24 cellular contexts compared by ENCODE assay signal in the genomic region with DNA sequence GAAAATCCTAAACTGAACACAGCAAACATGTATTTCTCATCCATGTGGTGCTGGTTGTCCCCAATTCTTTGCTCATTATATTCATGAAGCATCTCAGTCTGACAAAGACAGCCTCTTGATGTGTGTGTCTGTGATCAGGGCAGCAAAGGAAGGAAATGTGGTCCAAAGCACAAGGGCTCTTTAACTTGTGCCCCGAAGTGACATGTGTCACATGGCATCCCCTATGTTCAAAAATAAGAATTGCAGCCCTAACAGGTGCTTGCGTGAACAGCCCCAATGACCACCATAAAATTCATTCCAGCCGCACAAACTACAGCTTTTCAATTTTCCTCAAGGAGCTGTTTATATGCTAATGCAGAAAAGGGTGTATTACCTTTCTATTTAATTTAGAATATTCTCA.
"Had no signal": no experiment of that assay in that cellular context is flagged by ENCODE, and none has a peak within 500 bp of the region (broad histone marks: within the 10 kb centered on the region; RNA-seq: fewer than 3 reads in every experiment).

No MANE protein-coding gene starts in this region.

- H3K4me2 ChIP-seq: smooth muscle cell had no signal

- H3K4me1 ChIP-seq: left ventricle myocardium inferior, right atrium auricular region, right lobe of liver, stomach, testis, thyroid gland, transverse colon, upper lobe of left lung, vagina had no signal

- H3K27me3 ChIP-seq: right atrium auricular region, right lobe of liver, stomach, testis, thyroid gland, transverse colon, upper lobe of left lung, vagina had no signal

- DNase-seq: immature natural killer cell; kidney; left ventricle myocardium inferior; mesendoderm; midbrain; mucosa of descending colon; naive thymus-derived CD4-positive, alpha-beta T cell; ovary; right lobe of liver; stimulated activated CD4-positive, alpha-beta T cell treated with anti-CD3 and anti-CD28 coated beads, Interleukin-2, amount 100 ng/mL, for 24 hours; stimulated activated CD4-positive, alpha-beta T cell treated with anti-CD3 and anti-CD28 coated beads, Interleukin-4, amount 100 ng/mL, for 1 hour; stimulated activated naive B cell treated with anti-CD40 and anti-IgM and Interleukin-4, amounts not matched to agents 10 μg/mL and 1 μg/mL and 100 μg/mL, for 72 hours; stimulated activated naive CD8-positive, alpha-beta T cell treated with anti-CD3 and anti-CD28 coated beads, Interleukin-15, Interleukin-2, amounts not matched to agents 100 U/mL and 50 U/mL, for 24 hours; stomach; testis; thyroid gland; transverse colon; upper lobe of left lung had no signal

- H3K4me1 Mint-ChIP-seq: immature natural killer cell; naive thymus-derived CD4-positive, alpha-beta T cell; stimulated activated naive B cell treated with anti-CD40 and anti-IgM and Interleukin-4, amounts not matched to agents 10 μg/mL and 1 μg/mL and 100 μg/mL, for 72 hours had no signal

- H3K9me3 ChIP-seq: left ventricle myocardium inferior, mucosa of descending colon, ovary, right atrium auricular region, right lobe of liver, stomach, testis, thyroid gland, transverse colon, upper lobe of left lung, vagina had no signal

- H3K27ac Mint-ChIP-seq: immature natural killer cell; naive thymus-derived CD4-positive, alpha-beta T cell; natural killer cell treated with Interleukin-12 subunit alpha and Interleukin-12 subunit beta and Interleukin-15 and Interleukin-18, amount 100 ng/mL, for 72 hours; progenitor cell of endocrine pancreas; stimulated activated naive B cell treated with anti-CD40 and anti-IgM and Interleukin-4, amounts not matched to agents 10 μg/mL and 1 μg/mL and 100 μg/mL, for 72 hours had no signal

- H3K27me3 Mint-ChIP-seq: naive thymus-derived CD4-positive, alpha-beta T cell; natural killer cell treated with Interleukin-12 subunit alpha and Interleukin-12 subunit beta and Interleukin-15 and Interleukin-18, amount 100 ng/mL, for 72 hours; progenitor cell of endocrine pancreas; stimulated activated naive B cell treated with anti-CD40 and anti-IgM and Interleukin-4, amounts not matched to agents 10 μg/mL and 1 μg/mL and 100 μg/mL, for 72 hours had no signal

- ATAC-seq: mucosa of descending colon; naive thymus-derived CD4-positive, alpha-beta T cell; natural killer cell treated with Interleukin-12 subunit alpha and Interleukin-12 subunit beta and Interleukin-15 and Interleukin-18, amount 100 ng/mL, for 72 hours; right lobe of liver; stimulated activated naive B cell treated with anti-CD40 and anti-IgM and Interleukin-4, amounts not matched to agents 10 μg/mL and 1 μg/mL and 100 μg/mL, for 72 hours; stimulated activated naive CD8-positive, alpha-beta T cell treated with anti-CD3 and anti-CD28 coated beads, Interleukin-15, Interleukin-2, amounts not matched to agents 100 U/mL and 50 U/mL, for 24 hours had no signal

- H3K9me3 Mint-ChIP-seq: natural killer cell treated with Interleukin-12 subunit alpha and Interleukin-12 subunit beta and Interleukin-15 and Interleukin-18, amount 100 ng/mL, for 72 hours; stimulated activated naive B cell treated with anti-CD40 and anti-IgM and Interleukin-4, amounts not matched to agents 10 μg/mL and 1 μg/mL and 100 μg/mL, for 72 hours had no signal

- H3K4me3 Mint-ChIP-seq: immature natural killer cell; naive thymus-derived CD4-positive, alpha-beta T cell; natural killer cell treated with Interleukin-12 subunit alpha and Interleukin-12 subunit beta and Interleukin-15 and Interleukin-18, amount 100 ng/mL, for 72 hours; stimulated activated naive B cell treated with anti-CD40 and anti-IgM and Interleukin-4, amounts not matched to agents 10 μg/mL and 1 μg/mL and 100 μg/mL, for 72 hours had no signal

- H3K36me3 ChIP-seq: left ventricle myocardium inferior, ovary, right atrium auricular region, right lobe of liver, stomach, thyroid gland, transverse colon, upper lobe of left lung, vagina had no signal

- H3K36me3 Mint-ChIP-seq: immature natural killer cell; naive thymus-derived CD4-positive, alpha-beta T cell; natural killer cell treated with Interleukin-12 subunit alpha and Interleukin-12 subunit beta and Interleukin-15 and Interleukin-18, amount 100 ng/mL, for 72 hours; stimulated activated naive B cell treated with anti-CD40 and anti-IgM and Interleukin-4, amounts not matched to agents 10 μg/mL and 1 μg/mL and 100 μg/mL, for 72 hours had no signal

- H3K27ac ChIP-seq: left ventricle myocardium inferior, ovary, right atrium auricular region, right lobe of liver, stomach, testis, thyroid gland, transverse colon, upper lobe of left lung, vagina had no signal

- H3K4me3 ChIP-seq: left ventricle myocardium inferior, lung, mucosa of descending colon, ovary, right atrium auricular region, right lobe of liver, smooth muscle cell, stomach, testis, thyroid gland, transverse colon, upper lobe of left lung, vagina had no signal
